10 cellular contexts compared by ENCODE assay signal in genomic region chr18:5543036-5543671, GRCh38. TPM values are rescaled to one million over a fixed set of nuclear protein-coding genes. Genes with fewer than 3 reads are reported as not detected.
DNase-seq lines count a peak whose midpoint lies in the region; ATAC-seq and TF ChIP-seq lines count a peak whose summit lies in the region.
"Had no signal": no experiment of that assay in that cellular context is flagged by ENCODE, and none has a peak within 500 bp of the region (broad histone marks: within the 10 kb centered on the region; RNA-seq: fewer than 3 reads in every experiment).

No MANE protein-coding gene starts in this region.

- CTCF ChIA-PET in CD4-positive, alpha-beta T cell (lab: Charles Lee) = no interaction called here

- intact Hi-C loops in CD4-positive, alpha-beta T cell (cut with DNase I, micrococcal nuclease) = no loop called here

- H3K27me3 Mint-ChIP-seq in CD4-positive, alpha-beta T cell = peaks cover 59% of the 10 kb centered on the region
- peaks cover 3% of the 10 kb centered on the region for H3K27me3 Mint-ChIP-seq in osteocyte (ENCODE audit: unreplicated experiment)

- peak; percentile 54 for ATAC-seq in CD4-positive, alpha-beta T cell (ENCODE audit: poor library complexity)
- ATAC-seq in foreskin keratinocyte = peak; percentile 41
- no peak for ATAC-seq in HG02852 (IDR thresholded peaks at IDR 0.05; ENCODE audit: unreplicated experiment)

- H3K9me3 ChIP-seq in CD4-positive, alpha-beta T cell (ENCODE audit: control insufficient read depth, low read length) = no peaks in the 10 kb centered on the region

- H3K27me3 ChIP-seq in CD4-positive, alpha-beta T cell (ENCODE audit: control insufficient read depth, insufficient read depth, low read length) = peaks cover 44% of the 10 kb centered on the region
- H3K27me3 ChIP-seq in foreskin keratinocyte = peaks cover 64% of the 10 kb centered on the region

- H3K9me3 Mint-ChIP-seq in CD4-positive, alpha-beta T cell = no peaks in the 10 kb centered on the region
- H3K9me3 Mint-ChIP-seq in osteocyte (ENCODE audit: unreplicated experiment) = no peaks in the 10 kb centered on the region

- no peak overlapping the region for H3K27ac ChIP-seq in CD4-positive, alpha-beta T cell (ENCODE audit: low read depth, low read length)
- H3K27ac ChIP-seq in foreskin keratinocyte = no peak overlapping the region

- H3K4me3 Mint-ChIP-seq in CD4-positive, alpha-beta T cell = no peak overlapping the region
- peak overlapping the region; percentile 77 for H3K4me3 Mint-ChIP-seq in osteocyte (ENCODE audit: unreplicated experiment)

- no peak for TF ChIP-seq CTCF in CD4-positive, alpha-beta T cell (IDR thresholded peaks at IDR 0.05)
- TF ChIP-seq CTCF in foreskin keratinocyte (conservative IDR thresholded peaks at IDR 0.05) (no peak), osteocyte (IDR thresholded peaks at IDR 0.05) (no peak)

- H3K4me1 ChIP-seq in foreskin keratinocyte = no peaks in the 10 kb centered on the region

- peaks cover 20% of the 10 kb centered on the region for H3K4me1 Mint-ChIP-seq in CD4-positive, alpha-beta T cell (ENCODE audit: low read depth)
- H3K4me1 Mint-ChIP-seq in osteocyte (ENCODE audit: unreplicated experiment) = peaks cover 14% of the 10 kb centered on the region

- DNase-seq in CD4-positive, alpha-beta T cell = no peak
- DNase-seq in NCI-H510A treated with DMSO at 0.1 percent for 48 hours (lab: John Stamatoyannopoulos, UW) (peak; percentile 42), foreskin keratinocyte (no peak), osteocyte (ENCODE audit: extremely low spot score, unreplicated experiment) (no peak), NCI-H1092 (lab: John Stamatoyannopoulos, UW) (no peak), H4 (ENCODE audit: low spot score) (no peak)
- DNase-seq in stimulated activated CD4-positive, alpha-beta T cell treated with anti-CD3 and anti-CD28 coated beads, Interleukin-4, amount 100 ng/mL, for 4 hours = no peak
- DNase-seq: activated CD4-positive, alpha-beta T cell treated with anti-CD3 and anti-CD28 coated beads for 48 hours had no signal

- POLR2A ChIA-PET in CD4-positive, alpha-beta T cell (lab: Charles Lee) = no interaction called here

- H3K27ac Mint-ChIP-seq in CD4-positive, alpha-beta T cell = no peak overlapping the region
- H3K27ac Mint-ChIP-seq in osteocyte (ENCODE audit: unreplicated experiment) = no peak overlapping the region

- no peaks in the 10 kb centered on the region for H3K36me3 Mint-ChIP-seq in CD4-positive, alpha-beta T cell (ENCODE audit: low read depth)
- H3K36me3 Mint-ChIP-seq in osteocyte (ENCODE audit: unreplicated experiment) = no peaks in the 10 kb centered on the region

RNA-seq across cellular contexts. Expression of gene EPB41L3, which starts 0.6 kb away (rescaled TPM):
- total RNA-seq in CD4-positive, alpha-beta T cell = 10 to 100 TPM; 10.9 to 11.2 TPM
- total RNA-seq in foreskin keratinocyte (0.63 and 2.0 TPM in 2 replicates), osteocyte (15.6 and 15.7 TPM in 2 replicates)
- 0.14 and 0.87 TPM in 2 replicates for polyA plus RNA-seq in foreskin keratinocyte
- 10.3 and 14.1 TPM in 2 replicates for total RNA-seq in H4 (2014; rRNA removed; shearing (Covaris generic))
- total RNA-seq: HT-29 had no signal
